ENCODE assay signal across 8 cellular contexts in genomic region chr5:125412051-125412560, GRCh38.
DNase-seq lines count a peak whose midpoint lies in the region; ATAC-seq, FAIRE-seq and TF ChIP-seq lines count a peak whose summit lies in the region.

No MANE protein-coding gene starts in this region.

- no peak overlapping the region for H3K4me3 Mint-ChIP-seq in endothelial cell (ENCODE audit: unreplicated experiment)
- H3K4me3 Mint-ChIP-seq in naive B cell, result peak overlapping the region in 6 of 8 donors; percentile 31 to 74 (median 51)
- no peak overlapping the region for H3K4me3 Mint-ChIP-seq in activated T-cell treated with anti-CD3 and anti-CD28 coated beads, Interleukin-2, amount 50 U/mL, for 72 hours
- no peak overlapping the region for H3K4me3 Mint-ChIP-seq in activated CD4-positive, alpha-beta memory T cell treated with anti-CD3 and anti-CD28 coated beads for 36 hours

- TF ChIP-seq POLR2A in GM12892 (IDR thresholded peaks at IDR 0.05; ENCODE audit: low read depth, low read length), result no peak

- DNase-seq in GM12892 (ENCODE audit: insufficient read length) (peak; percentile 16), HEK293T (ENCODE audit: extremely low spot score) (peak; percentile 10), NCI-H1694 treated with DMSO at 0.1 percent for 48 hours (lab: John Stamatoyannopoulos, UW) (peak; percentile 67), endothelial cell (ENCODE audit: low spot score) (no peak), naive B cell (no peak)
- no peak for DNase-seq in activated T-cell treated with anti-CD3 and anti-CD28 coated beads, Interleukin-2, amount 50 U/mL, for 72 hours
- no peak for DNase-seq in activated CD8-positive, alpha-beta memory T cell treated with anti-CD3 and anti-CD28 coated beads, Interleukin-2, amount 50 U/mL, for 4 hours
- DNase-seq in activated CD4-positive, alpha-beta memory T cell treated with anti-CD3 and anti-CD28 coated beads for 36 hours, result no peak

- CTCF ChIA-PET in HEK293T (lab: Yijun Ruan, JAX), result interaction anchor here (2.2 kb wide), 1 partner anchor 423 kb away, joined by 5 read pairs; no protein-coding TSS in a partner anchor
- CTCF ChIA-PET in activated CD4-positive, alpha-beta memory T cell treated with anti-CD3 and anti-CD28 coated beads for 36 hours (lab: Charles Lee), result no interaction called here

- no peak for TF ChIP-seq CTCF in endothelial cell (IDR thresholded peaks at IDR 0.05; ENCODE audit: unreplicated experiment)

- no peaks in the 10 kb centered on the region for H3K9me3 Mint-ChIP-seq in endothelial cell (ENCODE audit: unreplicated experiment)
- H3K9me3 Mint-ChIP-seq in naive B cell, result no peaks in the 10 kb centered on the region
- H3K9me3 Mint-ChIP-seq in activated T-cell treated with anti-CD3 and anti-CD28 coated beads, Interleukin-2, amount 50 U/mL, for 72 hours, result peaks cover 0 to 2% of the 10 kb centered on the region in 2 donors
- peaks cover 3% of the 10 kb centered on the region for H3K9me3 Mint-ChIP-seq in activated CD4-positive, alpha-beta memory T cell treated with anti-CD3 and anti-CD28 coated beads for 36 hours

- H3K4me1 Mint-ChIP-seq in endothelial cell (ENCODE audit: unreplicated experiment) (peaks cover 18% of the 10 kb centered on the region), naive B cell (peaks cover 17 to 25% (median 21%) of the 10 kb centered on the region in 3 donors)
- H3K4me1 Mint-ChIP-seq in activated T-cell treated with anti-CD3 and anti-CD28 coated beads, Interleukin-2, amount 50 U/mL, for 72 hours (ENCODE audit: low read depth), result peaks cover 7% of the 10 kb centered on the region
- no peaks in the 10 kb centered on the region for H3K4me1 Mint-ChIP-seq in activated CD4-positive, alpha-beta memory T cell treated with anti-CD3 and anti-CD28 coated beads for 36 hours (ENCODE audit: low read depth)

- FAIRE-seq in GM12892 (lab: Jason Lieb, UNC), result peak; percentile 94

- H3K27me3 Mint-ChIP-seq in endothelial cell (ENCODE audit: unreplicated experiment) (no peaks in the 10 kb centered on the region), naive B cell (peaks cover 0 to 7% (median 0%) of the 10 kb centered on the region in 3 donors)
- no peaks in the 10 kb centered on the region for H3K27me3 Mint-ChIP-seq in activated T-cell treated with anti-CD3 and anti-CD28 coated beads, Interleukin-2, amount 50 U/mL, for 72 hours (ENCODE audit: low read depth)
- H3K27me3 Mint-ChIP-seq in activated CD4-positive, alpha-beta memory T cell treated with anti-CD3 and anti-CD28 coated beads for 36 hours, result no peaks in the 10 kb centered on the region

- H3K27ac Mint-ChIP-seq in endothelial cell (ENCODE audit: unreplicated experiment) (peak overlapping the region; percentile 95), naive B cell (peak overlapping the region in 5 of 6 donors; percentile 6 to 85 (median 73))
- no peak overlapping the region for H3K27ac Mint-ChIP-seq in activated T-cell treated with anti-CD3 and anti-CD28 coated beads, Interleukin-2, amount 50 U/mL, for 72 hours
- no peak overlapping the region for H3K27ac Mint-ChIP-seq in activated CD4-positive, alpha-beta memory T cell treated with anti-CD3 and anti-CD28 coated beads for 36 hours

- POLR2A ChIA-PET in HEK293T (lab: Yijun Ruan, JAX), result interaction anchor here (1.1 to 1.9 kb wide), 3 partner anchors 10 to 73 kb away, joined by 3 to 6 read pairs (median 3); no protein-coding TSS in a partner anchor
- POLR2A ChIA-PET in activated CD4-positive, alpha-beta memory T cell treated with anti-CD3 and anti-CD28 coated beads for 36 hours (lab: Charles Lee), result no interaction called here

- intact Hi-C loops in activated CD4-positive, alpha-beta memory T cell treated with anti-CD3 and anti-CD28 coated beads for 36 hours (cut with micrococcal nuclease), result no loop called here

- ATAC-seq in naive B cell (ENCODE audit: low read depth in 2 of 2), result peak; percentile 46 to 60
- ATAC-seq in activated T-cell treated with anti-CD3 and anti-CD28 coated beads, Interleukin-2, amount 50 U/mL, for 72 hours (replicated peaks in 1 of 2), result no peak

- H3K36me3 Mint-ChIP-seq in endothelial cell (ENCODE audit: low read depth, unreplicated experiment), result no peaks in the 10 kb centered on the region
- H3K36me3 Mint-ChIP-seq in naive B cell, result no peaks in the 10 kb centered on the region
- H3K36me3 Mint-ChIP-seq in activated T-cell treated with anti-CD3 and anti-CD28 coated beads, Interleukin-2, amount 50 U/mL, for 72 hours (ENCODE audit: insufficient read depth in 2 of 2), result no peaks in the 10 kb centered on the region
- H3K36me3 Mint-ChIP-seq in activated CD4-positive, alpha-beta memory T cell treated with anti-CD3 and anti-CD28 coated beads for 36 hours, result no peaks in the 10 kb centered on the region

TF ChIP-seq in HEK293T, 16 proteins besides CTCF, POLR2A, EP300 and RAD21:
- TF ChIP-seq, protein P1, sequence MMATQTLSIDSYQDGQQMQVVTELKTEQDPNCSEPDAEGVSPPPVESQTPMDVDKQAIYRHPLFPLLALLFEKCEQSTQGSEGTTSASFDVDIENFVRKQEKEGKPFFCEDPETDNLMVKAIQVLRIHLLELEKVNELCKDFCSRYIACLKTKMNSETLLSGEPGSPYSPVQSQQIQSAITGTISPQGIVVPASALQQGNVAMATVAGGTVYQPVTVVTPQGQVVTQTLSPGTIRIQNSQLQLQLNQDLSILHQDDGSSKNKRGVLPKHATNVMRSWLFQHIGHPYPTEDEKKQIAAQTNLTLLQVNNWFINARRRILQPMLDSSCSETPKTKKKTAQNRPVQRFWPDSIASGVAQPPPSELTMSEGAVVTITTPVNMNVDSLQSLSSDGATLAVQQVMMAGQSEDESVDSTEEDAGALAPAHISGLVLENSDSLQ (IDR thresholded peaks at IDR 0.05), result peak; percentile 32; the same call in 1 of the 2 replicates
- TF ChIP-seq BHLHE40 (IDR thresholded peaks at IDR 0.05; ENCODE audit: borderline replicate concordance), result no peak
- TF ChIP-seq SP1 (IDR thresholded peaks at IDR 0.05), result no peak
- no peak for TF ChIP-seq ZNF384 (IDR thresholded peaks at IDR 0.05)
- TF ChIP-seq NFRKB (IDR thresholded peaks at IDR 0.05), result no peak
- TF ChIP-seq FOXM1 (IDR thresholded peaks at IDR 0.05; ENCODE audit: borderline replicate concordance), result no peak

Comparison
In these comparisons a context has a peak if more than half of its experiments do, and no peak if none do; other contexts are left out.
1. DNase-seq: peak in GM12892 (single experiment), HEK293T (single experiment) and NCI-H1694 treated with DMSO at 0.1 percent for 48 hours (single experiment); none in endothelial cell (single experiment), naive B cell (single experiment), activated T-cell treated with anti-CD3 and anti-CD28 coated beads, Interleukin-2, amount 50 U/mL, for 72 hours (0 of 2), activated CD8-positive, alpha-beta memory T cell treated with anti-CD3 and anti-CD28 coated beads, Interleukin-2, amount 50 U/mL, for 4 hours (single experiment) and activated CD4-positive, alpha-beta memory T cell treated with anti-CD3 and anti-CD28 coated beads for 36 hours (single experiment).
2. H3K27ac Mint-ChIP-seq: peak in endothelial cell (single experiment) and naive B cell (5 of 6); none in activated T-cell treated with anti-CD3 and anti-CD28 coated beads, Interleukin-2, amount 50 U/mL, for 72 hours (single experiment) and activated CD4-positive, alpha-beta memory T cell treated with anti-CD3 and anti-CD28 coated beads for 36 hours (single experiment).
3. H3K4me3 Mint-ChIP-seq: peak in naive B cell (6 of 8); none in endothelial cell (single experiment), activated T-cell treated with anti-CD3 and anti-CD28 coated beads, Interleukin-2, amount 50 U/mL, for 72 hours (0 of 2) and activated CD4-positive, alpha-beta memory T cell treated with anti-CD3 and anti-CD28 coated beads for 36 hours (single experiment).
4. ATAC-seq: peak in naive B cell (2 of 2); none in activated T-cell treated with anti-CD3 and anti-CD28 coated beads, Interleukin-2, amount 50 U/mL, for 72 hours (0 of 2).